In the genomic region with DNA sequence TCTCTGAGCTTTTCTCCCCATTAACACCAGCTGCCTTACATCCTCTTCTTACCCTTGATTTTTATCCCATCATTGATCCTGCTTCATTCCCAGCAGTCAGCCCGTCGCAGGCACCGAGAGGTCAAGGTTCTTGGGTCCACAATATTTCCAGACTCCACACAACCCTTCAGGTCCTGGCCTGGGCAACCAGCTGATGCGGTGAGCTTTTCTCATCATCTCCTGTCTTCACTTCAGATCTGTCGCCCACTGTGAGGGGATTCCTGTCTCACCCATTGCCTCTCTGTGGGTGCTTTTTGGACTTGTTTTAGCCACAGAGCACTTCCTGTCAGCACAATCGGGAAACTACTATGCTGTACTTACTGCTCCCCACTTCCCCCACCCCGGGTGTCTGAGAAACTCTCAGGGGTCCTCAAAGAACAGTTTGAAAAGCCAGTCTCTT, we compare ENCODE assay signal across 15 cellular contexts. TPM values are rescaled to one million over a fixed set of nuclear protein-coding genes. Genes with fewer than 3 reads are reported as not detected.
A peak's percentile ranks its signal among the peaks of the same experiment; 100 is the strongest.
DNase-seq lines count a peak whose midpoint lies in the region; ATAC-seq, FAIRE-seq and TF ChIP-seq lines count a peak whose summit lies in the region.
"Had no signal": no experiment of that assay in that cellular context is flagged by ENCODE, and none has a peak within 500 bp of the region (broad histone marks: within the 10 kb centered on the region; RNA-seq: fewer than 3 reads in every experiment).

No MANE protein-coding gene starts in this region.

- H3K9me3 Mint-ChIP-seq in memory B cell (no peaks in the 10 kb centered on the region), GM23338 (no peaks in the 10 kb centered on the region)

- no peaks in the 10 kb centered on the region for H3K79me2 ChIP-seq in GM23338 (replicated peaks; ENCODE audit: insufficient read depth)

- peaks cover 5% of the 10 kb centered on the region; the same call in 1 of the 2 replicates for H3K4me1 ChIP-seq in GM23338 (ENCODE audit: insufficient read depth)

- H2AFZ ChIP-seq in GM23338 = no peak overlapping the region

- no peaks in the 10 kb centered on the region for H3F3A ChIP-seq in GM23338 (replicated peaks; ENCODE audit: low read depth)

- H3K36me3 ChIP-seq in GM23338 (ENCODE audit: insufficient read depth) = no peaks in the 10 kb centered on the region
- H3K36me3 ChIP-seq: cardiac muscle cell, heart left ventricle, WERI-Rb-1 had no signal

- no peak overlapping the region for H3K4me2 ChIP-seq in GM23338
- H3K4me2 ChIP-seq: KMS-11 had no signal

- ATAC-seq in GM21717 (IDR thresholded peaks at IDR 0.05; ENCODE audit: unreplicated experiment) (peak; percentile 45), T-helper 17 cell (peak; percentile 90), memory B cell (ENCODE audit: low read depth) (peak; percentile 95), GM23338 (no peak)
- ATAC-seq: heart left ventricle had no signal

- H3K27me3 ChIP-seq in GM23338 (ENCODE audit: insufficient read depth) = peaks cover 59% of the 10 kb centered on the region
- H3K27me3 ChIP-seq: cardiac muscle cell had no signal

- peak overlapping the region; percentile 76 for H3K4me3 Mint-ChIP-seq in T-helper 17 cell
- peak overlapping the region; percentile 89 for H3K4me3 Mint-ChIP-seq in memory B cell
- H3K4me3 Mint-ChIP-seq in GM23338 = no peak overlapping the region; the same call in 2 of the 3 replicates

- DNase-seq in GM12892 (ENCODE audit: insufficient read length) (peak; percentile 44), T-helper 17 cell (no peak), memory B cell (ENCODE audit: low spot score in 2 of 2) (peak; percentile 31 to 49), ureter (ENCODE audit: low spot score) (no peak), islet precursor cell (no peak), NCI-H1694 treated with DMSO at 0.1 percent for 48 hours (lab: John Stamatoyannopoulos, UW) (no peak), GM23338 (ENCODE audit: low spot score) (no peak)
- DNase-seq: HCEC 1CT, heart left ventricle, OCI-M1, WERI-Rb-1 had no signal

- peak; percentile 88 for FAIRE-seq in GM12892 (lab: Jason Lieb, UNC)

- peaks cover 30% of the 10 kb centered on the region for H3K4me1 Mint-ChIP-seq in T-helper 17 cell
- peaks cover 47% of the 10 kb centered on the region for H3K4me1 Mint-ChIP-seq in memory B cell
- H3K4me1 Mint-ChIP-seq in GM23338 = peaks cover 12% of the 10 kb centered on the region

- peaks cover 2% of the 10 kb centered on the region; the same call in 1 of the 2 replicates for H4K20me1 ChIP-seq in GM23338 (replicated peaks; ENCODE audit: insufficient read depth)

- H3K27me3 Mint-ChIP-seq in T-helper 17 cell (no peaks in the 10 kb centered on the region), memory B cell (no peaks in the 10 kb centered on the region), GM23338 (ENCODE audit: insufficient read depth, low read depth, poor library complexity) (peaks cover 14% of the 10 kb centered on the region)

- peak overlapping the region; percentile 93 for H3K27ac Mint-ChIP-seq in T-helper 17 cell
- H3K27ac Mint-ChIP-seq in memory B cell = peak overlapping the region; percentile 95
- H3K27ac Mint-ChIP-seq in GM23338 = no peak overlapping the region; the same call in 1 of the 2 replicates

- no peak overlapping the region for H3K4me3 ChIP-seq in GM23338
- H3K4me3 ChIP-seq: cardiac muscle cell, heart left ventricle had no signal

- H3K27ac ChIP-seq in GM23338 (ENCODE audit: low read depth) = no peak overlapping the region
- H3K27ac ChIP-seq: cardiac muscle cell, heart left ventricle, KMS-11, WERI-Rb-1 had no signal

- H3K9me3 ChIP-seq in T-helper 17 cell (ENCODE audit: control insufficient read depth, low read length, poor library complexity, severe bottlenecking) = no peaks in the 10 kb centered on the region
- H3K9me3 ChIP-seq: heart left ventricle had no signal

- 0 out of 2 replicates have a peak, but pooled peaks have one; percentile 22 for TF ChIP-seq POLR2A in GM12892 (IDR thresholded peaks at IDR 0.05; ENCODE audit: low read depth, low read length)

- H3K9me2 ChIP-seq in GM23338 (ENCODE audit: insufficient read depth) = no peaks in the 10 kb centered on the region

- no peak for TF ChIP-seq CTCF in GM23338 (conservative IDR thresholded peaks at IDR 0.05; ENCODE audit: low read depth in 2 of 2)

- H3K36me3 Mint-ChIP-seq in T-helper 17 cell (ENCODE audit: low read depth) = peaks cover 2% of the 10 kb centered on the region
- H3K36me3 Mint-ChIP-seq in memory B cell = peaks cover 7% of the 10 kb centered on the region
- no peaks in the 10 kb centered on the region for H3K36me3 Mint-ChIP-seq in GM23338 (ENCODE audit: low read depth)

TF ChIP-seq in GM23338, 12 proteins besides CTCF, POLR2A, EP300 and RAD21:
- TF ChIP-seq STAT1 (IDR thresholded peaks at IDR 0.05; ENCODE audit: unreplicated experiment) (no peak), ZNF114 (CRISPR knock-in tag; IDR thresholded peaks at IDR 0.05) (no peak), EZH2 (IDR thresholded peaks at IDR 0.05; ENCODE audit: low read depth, unreplicated experiment) (no peak)

RNA-seq across cellular contexts. Expression of gene PVRIG, which starts 8.4 kb away (rescaled TPM):
- polyA plus RNA-seq in GM12892 (2012; ENCODE audit: missing spikeins) = 3.9 TPM
- total RNA-seq in T-helper 17 cell (10 to 100 TPM; 30.1 to 30.5 TPM), ureter (1.1 TPM)
- total RNA-seq in GM23338 (2014; rRNA removed; shearing (Covaris generic)) = not detected in 2 replicates
- polyA plus RNA-seq in GM23338 (2016; fragmentation: Nextera tagmentation; extraction: Ambion mirVana) = 1.1 TPM in 1 of 2 replicates, not detected in the other
- total RNA-seq: G401 had no signal

RNA-seq across cellular contexts. Expression of gene STAG3, which starts 33.6 kb away (rescaled TPM):
- 353 TPM for polyA plus RNA-seq in GM12892 (2012; ENCODE audit: missing spikeins)
- total RNA-seq in T-helper 17 cell (1 to 10 TPM; 4.0 to 4.8 TPM), ureter (1.9 TPM)
- 3.4 and 4.6 TPM in 2 replicates for total RNA-seq in GM23338 (2014; rRNA removed; shearing (Covaris generic))
- 4.1 and 4.7 TPM in 2 replicates for polyA plus RNA-seq in GM23338 (2016; fragmentation: Nextera tagmentation; extraction: Ambion mirVana)

RNA-seq across cellular contexts. Expression of gene GPC2, which starts 34.2 kb away (rescaled TPM):
- 2.9 TPM for polyA plus RNA-seq in GM12892 (2012; ENCODE audit: missing spikeins)
- total RNA-seq in T-helper 17 cell (1 to 10 TPM; 5.0 to 8.5 TPM), ureter (5.1 TPM)
- 48.8 and 53.6 TPM in 2 replicates for total RNA-seq in GM23338 (2014; rRNA removed; shearing (Covaris generic))
- 9.8 and 10.7 TPM in 2 replicates for polyA plus RNA-seq in GM23338 (2016; fragmentation: Nextera tagmentation; extraction: Ambion mirVana)

RNA-seq across cellular contexts. Expression of gene GAL3ST4, which starts 42.9 kb away (rescaled TPM):
- 1.7 TPM for polyA plus RNA-seq in GM12892 (2012; ENCODE audit: missing spikeins)
- total RNA-seq in T-helper 17 cell = 1 to 10 TPM; 5.0 to 6.5 TPM
- total RNA-seq in ureter = 7.1 TPM
- 3.4 and 6.3 TPM in 2 replicates for total RNA-seq in GM23338 (2014; rRNA removed; shearing (Covaris generic))
- polyA plus RNA-seq in GM23338 (2016; fragmentation: Nextera tagmentation; extraction: Ambion mirVana) = 2.1 and 3.1 TPM in 2 replicates

RNA-seq across cellular contexts. Expression of gene TRAPPC14, which starts 52.8 kb away (rescaled TPM):
- polyA plus RNA-seq in GM12892 (2012; ENCODE audit: missing spikeins) = 10.1 TPM
- total RNA-seq in T-helper 17 cell = 10 to 100 TPM; 45.8 to 46.9 TPM
- total RNA-seq in ureter = 35.5 TPM
- 12.3 and 15.7 TPM in 2 replicates for total RNA-seq in GM23338 (2014; rRNA removed; shearing (Covaris generic))
- 9.3 and 9.8 TPM in 2 replicates for polyA plus RNA-seq in GM23338 (2016; fragmentation: Nextera tagmentation; extraction: Ambion mirVana)

Comparison
In these comparisons a context has a peak if more than half of its experiments do, and no peak if none do; other contexts are left out.
1. DNase-seq: peak in GM12892 (single experiment) and memory B cell (2 of 2); none in T-helper 17 cell (0 of 3), ureter (single experiment), islet precursor cell (single experiment), NCI-H1694 treated with DMSO at 0.1 percent for 48 hours (single experiment) and GM23338 (single experiment).
2. RNA of gene PVRIG, which starts 8.4 kb away (total RNA-seq): 30.1 to 30.5 TPM in T-helper 17 cell; 1.1 TPM in ureter (single experiment) and not detected in GM23338; every median in the first group is over 10 times any median in the second.